Comparison of ENCODE assay signal across 10 cellular contexts in genomic region chr4:180827610-180828009, GRCh38.
DNase-seq lines count a peak whose midpoint lies in the region; ATAC-seq and TF ChIP-seq lines count a peak whose summit lies in the region.
"Had no signal": no experiment of that assay in that cellular context is flagged by ENCODE, and none has a peak within 500 bp of the region (broad histone marks: within the 10 kb centered on the region; RNA-seq: fewer than 3 reads in every experiment).

No MANE protein-coding gene starts in this region.

- no peaks in the 10 kb centered on the region for H3K27me3 Mint-ChIP-seq in CD4-positive, alpha-beta memory T cell
- H3K27me3 Mint-ChIP-seq in naive thymus-derived CD4-positive, alpha-beta T cell, result no peaks in the 10 kb centered on the region
- H3K27me3 Mint-ChIP-seq: T-cell had no signal

- no peaks in the 10 kb centered on the region for H3F3A ChIP-seq in PC-3 (ENCODE audit: low read length, unreplicated experiment)

- H3K79me2 ChIP-seq in PC-3 (ENCODE audit: low read length), result no peaks in the 10 kb centered on the region

- peak overlapping the region; percentile 4; the same call in 1 of the 2 replicates for H3K9ac ChIP-seq in PC-3 (ENCODE audit: low read length)

- peaks cover 0 to 2% (median 0%) of the 10 kb centered on the region in 4 donors for H3K4me1 Mint-ChIP-seq in CD4-positive, alpha-beta memory T cell
- H3K4me1 Mint-ChIP-seq in naive thymus-derived CD4-positive, alpha-beta T cell, result peaks cover 0 to 4% (median 0%) of the 10 kb centered on the region in 7 donors

- CTCF ChIA-PET in PC-3 (lab: Charles Lee), result no interaction called here
- CTCF ChIA-PET in CD4-positive, alpha-beta memory T cell (lab: Charles Lee; ENCODE audit: partially characterized antibody), result no interaction called here
- CTCF ChIA-PET in naive thymus-derived CD4-positive, alpha-beta T cell (lab: Charles Lee), result no interaction called here

- H3K27ac ChIP-seq in PC-3 (ENCODE audit: low read length) (no peak overlapping the region), esophagus squamous epithelium (no peak overlapping the region)
- H3K27ac ChIP-seq in CD4-positive, alpha-beta memory T cell (ENCODE audit: low read depth, low read length), result no peak overlapping the region
- no peak overlapping the region for H3K27ac ChIP-seq in naive thymus-derived CD4-positive, alpha-beta T cell (ENCODE audit: low read depth, low read length)

- H3K4me3 Mint-ChIP-seq in CD4-positive, alpha-beta memory T cell, result no peak overlapping the region
- no peak overlapping the region for H3K4me3 Mint-ChIP-seq in naive thymus-derived CD4-positive, alpha-beta T cell
- H3K4me3 Mint-ChIP-seq: T-cell had no signal

- H3K4me3 ChIP-seq in PC-3 (ENCODE audit: low read length) (peak overlapping the region; percentile 63), esophagus squamous epithelium (peak overlapping the region in 3 of 4 donors; percentile 9 to 58 (median 27))
- no peak overlapping the region for H3K4me3 ChIP-seq in CD4-positive, alpha-beta memory T cell (ENCODE audit: low read length in 2 of 2)
- H3K4me3 ChIP-seq in naive thymus-derived CD4-positive, alpha-beta T cell (ENCODE audit: low read length), result no peak overlapping the region

- BruUV-seq in PC-3 (replicated peaks; lab: Mats Ljungman, UMichigan), result no TSS peak

- WGBS in esophagus squamous epithelium, 2 donors, result 26 to 32% methylated on average over 4 of the region's 4 CpGs

- ATAC-seq in PC-3 (peak; percentile 35; the same call in 1 of the 2 replicates), HG02885 (IDR thresholded peaks at IDR 0.05; ENCODE audit: poor library complexity, unreplicated experiment) (no peak)
- no peak for ATAC-seq in naive thymus-derived CD4-positive, alpha-beta T cell
- ATAC-seq: T-cell had no signal

- H3K27me3 ChIP-seq in PC-3 (ENCODE audit: low read length) (peaks cover 3% of the 10 kb centered on the region; the same call in 1 of the 2 replicates), esophagus squamous epithelium (no peaks in the 10 kb centered on the region)
- no peaks in the 10 kb centered on the region for H3K27me3 ChIP-seq in CD4-positive, alpha-beta memory T cell (ENCODE audit: insufficient read depth, low read length)
- no peaks in the 10 kb centered on the region for H3K27me3 ChIP-seq in naive thymus-derived CD4-positive, alpha-beta T cell (ENCODE audit: control insufficient read depth in 2 of 2, insufficient read depth in 2 of 2, low read length in 2 of 2)

- H2AFZ ChIP-seq in PC-3 (ENCODE audit: low read length), result peak overlapping the region; percentile 84

- intact Hi-C loops in PC-3 (cut with micrococcal nuclease) (loop anchor here (5.0 to 10.0 kb wide), 3 partner anchors 120 to 1257 kb away; no protein-coding TSS in a partner anchor), esophagus squamous epithelium (cut with DNase I) (no loop called here)
- intact Hi-C loops in CD4-positive, alpha-beta memory T cell (cut with micrococcal nuclease), result no loop called here
- intact Hi-C loops in naive thymus-derived CD4-positive, alpha-beta T cell (cut with micrococcal nuclease), result no loop called here

- peak; percentile 6 for DNase-seq in GM03348 (ENCODE audit: low spot score)
- DNase-seq in PC-3, result peak; percentile 23
- DNase-seq in esophagus squamous epithelium (lab: John Stamatoyannopoulos, UW), result no peak
- DNase-seq in retina, result peak; percentile 25
- no peak for DNase-seq in CD4-positive, alpha-beta memory T cell
- no peak for DNase-seq in naive thymus-derived CD4-positive, alpha-beta T cell
- DNase-seq in NCI-H524 (lab: John Stamatoyannopoulos, UW), result no peak
- DNase-seq: stimulated activated CD4-positive, alpha-beta T cell treated with anti-CD3 and anti-CD28 coated beads, Interleukin-2, amount 100 ng/mL, for 24 hours; T-cell had no signal

- TF ChIP-seq CTCF in PC-3 (conservative IDR thresholded peaks at IDR 0.05; ENCODE audit: low read depth, low read length) (no peak), esophagus squamous epithelium (IDR thresholded peaks at IDR 0.05) (no peak)

- TF ChIP-seq POLR2A in esophagus squamous epithelium (IDR thresholded peaks at IDR 0.05), result no peak

- no peaks in the 10 kb centered on the region for H3K9me3 ChIP-seq in PC-3 (ENCODE audit: low read length)
- H3K9me3 ChIP-seq in esophagus squamous epithelium, result no peaks in the 10 kb centered on the region
- no peaks in the 10 kb centered on the region for H3K9me3 ChIP-seq in CD4-positive, alpha-beta memory T cell (ENCODE audit: control insufficient read depth in 1 of 2, low read length in 2 of 2)
- H3K9me3 ChIP-seq in naive thymus-derived CD4-positive, alpha-beta T cell (ENCODE audit: control insufficient read depth in 2 of 3, low read length in 3 of 3), result no peaks in the 10 kb centered on the region

- H3K36me3 Mint-ChIP-seq in CD4-positive, alpha-beta memory T cell, result no peaks in the 10 kb centered on the region
- peaks cover 0 to 5% (median 0%) of the 10 kb centered on the region in 5 donors for H3K36me3 Mint-ChIP-seq in naive thymus-derived CD4-positive, alpha-beta T cell
- H3K36me3 Mint-ChIP-seq: T-cell had no signal

- peaks cover 0 to 4% (median 0%) of the 10 kb centered on the region in 8 donors for H3K9me3 Mint-ChIP-seq in CD4-positive, alpha-beta memory T cell
- peaks cover 0 to 6% (median 0%) of the 10 kb centered on the region in 11 donors for H3K9me3 Mint-ChIP-seq in naive thymus-derived CD4-positive, alpha-beta T cell

- H3K9me2 ChIP-seq in PC-3 (replicated peaks; ENCODE audit: low read length), result no peaks in the 10 kb centered on the region

- no peaks in the 10 kb centered on the region for H4K20me1 ChIP-seq in PC-3 (ENCODE audit: low read length)

- H3K4me2 ChIP-seq in PC-3 (ENCODE audit: low read length), result peak overlapping the region; percentile 80

- POLR2A ChIA-PET in PC-3 (lab: Charles Lee; ENCODE audit: unreplicated experiment), result no interaction called here
- POLR2A ChIA-PET in CD4-positive, alpha-beta memory T cell (lab: Charles Lee; ENCODE audit: partially characterized antibody), result no interaction called here
- POLR2A ChIA-PET in naive thymus-derived CD4-positive, alpha-beta T cell (lab: Charles Lee), result no interaction called here

- H3K36me3 ChIP-seq in PC-3 (ENCODE audit: low read depth, low read length) (no peaks in the 10 kb centered on the region), esophagus squamous epithelium (no peaks in the 10 kb centered on the region)
- no peaks in the 10 kb centered on the region for H3K36me3 ChIP-seq in CD4-positive, alpha-beta memory T cell (ENCODE audit: insufficient read depth, low read length)
- no peaks in the 10 kb centered on the region for H3K36me3 ChIP-seq in naive thymus-derived CD4-positive, alpha-beta T cell (ENCODE audit: control insufficient read depth in 2 of 3, insufficient read depth in 3 of 3, low read length in 3 of 3)

- no peak overlapping the region for H3K27ac Mint-ChIP-seq in CD4-positive, alpha-beta memory T cell
- no peak overlapping the region for H3K27ac Mint-ChIP-seq in naive thymus-derived CD4-positive, alpha-beta T cell
- H3K27ac Mint-ChIP-seq: T-cell had no signal

- peaks cover 13% of the 10 kb centered on the region; the same call in 1 of the 2 replicates for H3K4me1 ChIP-seq in PC-3 (ENCODE audit: insufficient read depth, low read length)
- peaks cover 0 to 14% (median 6%) of the 10 kb centered on the region in 3 donors for H3K4me1 ChIP-seq in esophagus squamous epithelium
- H3K4me1 ChIP-seq in CD4-positive, alpha-beta memory T cell (ENCODE audit: insufficient read depth, low read length), result no peaks in the 10 kb centered on the region
- no peaks in the 10 kb centered on the region for H3K4me1 ChIP-seq in naive thymus-derived CD4-positive, alpha-beta T cell (ENCODE audit: control insufficient read depth in 2 of 2, insufficient read depth in 2 of 2, low read length in 2 of 2)

Comparison
In these comparisons a context has a peak if more than half of its experiments do, and no peak if none do; other contexts are left out.
1. DNase-seq: peak in GM03348 (single experiment), PC-3 (single experiment) and retina (single experiment); none in esophagus squamous epithelium (single experiment), CD4-positive, alpha-beta memory T cell (0 of 5), naive thymus-derived CD4-positive, alpha-beta T cell (0 of 9) and NCI-H524 (0 of 2).
2. H3K4me3 ChIP-seq: peak in PC-3 (single experiment) and esophagus squamous epithelium (3 of 4); none in CD4-positive, alpha-beta memory T cell (0 of 2) and naive thymus-derived CD4-positive, alpha-beta T cell (single experiment).